Comparison of ENCODE assay signal across 11 cellular contexts in genomic region chr12:103858953-103859601, GRCh38. TPM values are rescaled to one million over a fixed set of nuclear protein-coding genes. Genes with fewer than 3 reads are reported as not detected.
A peak's percentile ranks its signal among the peaks of the same experiment; 100 is the strongest.
DNase-seq lines count a peak whose midpoint lies in the region; ATAC-seq and TF ChIP-seq lines count a peak whose summit lies in the region.
"Had no signal": no experiment of that assay in that cellular context is flagged by ENCODE, and none has a peak within 500 bp of the region (broad histone marks: within the 10 kb centered on the region; RNA-seq: fewer than 3 reads in every experiment).

No MANE protein-coding gene starts in this region.

- H3K36me3 ChIP-seq in lung (ENCODE audit: control insufficient read depth in 2 of 2, insufficient read depth in 2 of 2, low read length in 2 of 2) (no peaks in the 10 kb centered on the region), vagina (no peaks in the 10 kb centered on the region)

- no peak overlapping the region for H3K4me3 ChIP-seq in coronary artery
- no peak overlapping the region for H3K4me3 ChIP-seq in lung
- H3K4me3 ChIP-seq in vagina: no peak overlapping the region

- peak overlapping the region; percentile 83 to 86 for H3K27ac ChIP-seq in coronary artery
- peak overlapping the region in 1 of 2 donors; percentile 23 for H3K27ac ChIP-seq in lung (ENCODE audit: low read depth in 1 of 2, low read length in 1 of 2)
- H3K27ac ChIP-seq in vagina: peak overlapping the region; percentile 86

- intact Hi-C loops in vagina (cut with DNase I): no loop called here

- no peak for TF ChIP-seq CTCF in coronary artery (IDR thresholded peaks at IDR 0.05)
- no peak for TF ChIP-seq CTCF in lung (IDR thresholded peaks at IDR 0.05; ENCODE audit: control extremely low read depth, extremely low read depth)
- TF ChIP-seq CTCF in vagina (IDR thresholded peaks at IDR 0.05): no peak

- TF ChIP-seq POLR2A in vagina (IDR thresholded peaks at IDR 0.05): no peak

- H3K9me3 ChIP-seq in lung (ENCODE audit: control insufficient read depth in 2 of 2, insufficient read depth in 1 of 2, low read length in 1 of 2): no peaks in the 10 kb centered on the region
- no peaks in the 10 kb centered on the region for H3K9me3 ChIP-seq in vagina

- WGBS in lung, 2 donors: 66 to 90% methylated on average over 10 of the region's 10 CpGs

- DNase-seq in SIG-M5 treated with dmso at 0.1 percent for 504 hours (lab: John Stamatoyannopoulos, UW; ENCODE audit: unreplicated experiment) (peak; percentile 42), SIG-M5 (lab: John Stamatoyannopoulos, UW) (no peak), coronary artery (ENCODE audit: low spot score) (peak; percentile 92), lung (ENCODE audit: low spot score) (peak; percentile 59), vagina (ENCODE audit: extremely low spot score in 2 of 2) (no peak), germinal center (ENCODE audit: low spot score) (no peak), SK-N-DZ (ENCODE audit: low spot score) (no peak)
- DNase-seq: CD4-positive, CD25-positive, alpha-beta regulatory T cell; naive thymus-derived CD8-positive, alpha-beta T cell; NCI-H524 had no signal

- peak; percentile 73 for ATAC-seq in lung (ENCODE audit: insufficient read depth, low FRiP score)
- ATAC-seq in HG03432 (IDR thresholded peaks at IDR 0.05; ENCODE audit: unreplicated experiment): no peak
- ATAC-seq: naive thymus-derived CD8-positive, alpha-beta T cell had no signal

- no peaks in the 10 kb centered on the region for H3K27me3 ChIP-seq in lung (ENCODE audit: control insufficient read depth, insufficient read depth)
- no peaks in the 10 kb centered on the region for H3K27me3 ChIP-seq in vagina

- H3K4me1 ChIP-seq in lung (ENCODE audit: control insufficient read depth in 2 of 2, insufficient read depth in 2 of 2, low read length in 2 of 2) (peaks cover 0 to 5% of the 10 kb centered on the region in 2 donors), vagina (peaks cover 28% of the 10 kb centered on the region)

RNA-seq across cellular contexts. Expression of gene NT5DC3, which starts 18.0 kb away (rescaled TPM):
- total RNA-seq in lung (10 to 100 TPM in 1 of 2 donors, 1 to 10 TPM in 1; 5.5 to 12.3 TPM), vagina (5.2 TPM)
- polyA plus RNA-seq in lung: 1 to 10 TPM in 1 of 2 donors, under 1 TPM in 1; 0.93 to 1.7 TPM
- 10.6 and 12.0 TPM in 2 replicates for polyA plus RNA-seq in SK-N-DZ (2014; cell fraction: cytosol; rRNA removed)
- 14.7 and 25.0 TPM in 2 replicates for polyA plus RNA-seq in SK-N-DZ (2014; cell fraction: nucleus; rRNA removed)

Comparison
In these comparisons a context has a peak if more than half of its experiments do, and no peak if none do; other contexts are left out.
1. DNase-seq: peak in SIG-M5 treated with dmso at 0.1 percent for 504 hours (single experiment), coronary artery (single experiment) and lung (single experiment); none in SIG-M5 (single experiment), vagina (0 of 2), germinal center (single experiment) and SK-N-DZ (single experiment).